1 cellular context compared by ENCODE assay signal in genomic region chr5:121630402-121630801, GRCh38.
TF ChIP-seq lines count a peak whose summit lies in the region.

No MANE protein-coding gene starts in this region.

TF ChIP-seq in GM23338, 12 proteins besides CTCF, POLR2A, EP300 and RAD21 (continued from another document):
- TF ChIP-seq REST (IDR thresholded peaks at IDR 0.05; ENCODE audit: unreplicated experiment) (no peak), NANOG (IDR thresholded peaks at IDR 0.05; ENCODE audit: borderline replicate concordance) (no peak), ZNF114 (CRISPR knock-in tag; IDR thresholded peaks at IDR 0.05) (no peak), POLR2AphosphoS5 (IDR thresholded peaks at IDR 0.05; ENCODE audit: low read depth) (no peak)
TF ChIP-seq in GM23338: peak in this region for 0.
